Comparison of ENCODE assay signal across 8 cellular contexts in the genomic region with DNA sequence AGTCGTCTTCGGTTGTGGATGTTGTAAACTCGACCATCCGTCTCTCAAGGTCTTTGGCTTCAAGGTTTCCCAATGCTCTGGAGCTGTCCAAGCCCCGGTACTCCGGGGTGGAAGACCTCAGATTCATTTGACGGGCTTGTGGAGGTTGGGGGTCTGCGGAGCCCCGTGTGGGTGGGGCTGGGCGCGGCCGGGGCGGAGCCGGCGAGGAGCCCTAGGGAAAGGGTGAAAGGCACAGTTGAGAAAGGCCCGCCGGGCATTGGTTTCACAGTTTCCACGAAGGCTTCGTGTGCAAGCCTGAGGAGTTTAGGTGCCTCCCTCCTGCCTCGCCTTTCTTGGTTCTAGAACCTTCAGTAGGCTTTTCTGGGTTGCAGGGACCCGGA. TPM values are rescaled to one million over a fixed set of nuclear protein-coding genes. Genes with fewer than 3 reads are reported as not detected.
DNase-seq lines count a peak whose midpoint lies in the region; ATAC-seq, FAIRE-seq and TF ChIP-seq lines count a peak whose summit lies in the region.

No MANE protein-coding gene starts in this region.

- CTCF ChIA-PET in activated CD4-positive, alpha-beta T cell treated with anti-CD3 and anti-CD28 coated beads, Interleukin-2, amount 10 ng/mL, durations not matched to agents 7 days and 5 days (lab: Charles Lee) = interaction anchor here (0.7 to 2.0 kb wide), 7 partner anchors 12 to 115 kb away, joined by 3 to 9 read pairs (median 3); a partner anchor contains a TSS

- peak overlapping the region; percentile 83 for H3K4me3 Mint-ChIP-seq in activated CD4-positive, alpha-beta T cell treated with anti-CD3 and anti-CD28 coated beads, Interleukin-2, amount 10 ng/mL, durations not matched to agents 7 days and 5 days

- FAIRE-seq in kidney (lab: Jason Lieb, UNC) = no peak

- DNase-seq in activated CD4-positive, alpha-beta T cell treated with anti-CD3 and anti-CD28 coated beads, Interleukin-2, amount 10 ng/mL, durations not matched to agents 7 days and 5 days = no peak
- no peak for DNase-seq in activated CD4-positive, alpha-beta T cell treated with anti-CD3 and anti-CD28 coated beads for 48 hours
- DNase-seq in adrenal gland (peak in 2 of 7 donors; percentile 28 to 31), kidney (no peak), SHP77 (lab: John Stamatoyannopoulos, UW) (no peak), UCSD-AML1 (lab: John Stamatoyannopoulos, UW; ENCODE audit: unreplicated experiment) (no peak)

- H3K4me1 ChIP-seq in adrenal gland (replicated peaks in 1 of 2) (peaks cover 34 to 35% of the 10 kb centered on the region in 2 donors), kidney (ENCODE audit: control insufficient read depth in 1 of 2, insufficient read depth in 1 of 2, low read depth in 1 of 2, low read length in 2 of 2) (peaks cover 4 to 14% of the 10 kb centered on the region in 2 donors), subcutaneous abdominal adipose tissue (ENCODE audit: control insufficient read depth in 5 of 5, insufficient read depth in 5 of 5, low read length in 5 of 5) (peaks cover 0 to 31% (median 30%) of the 10 kb centered on the region in 5 donors)

- POLR2A ChIA-PET in activated CD4-positive, alpha-beta T cell treated with anti-CD3 and anti-CD28 coated beads, Interleukin-2, amount 10 ng/mL, durations not matched to agents 7 days and 5 days (lab: Charles Lee) = no interaction called here

- no peak for ATAC-seq in GM21576 (IDR thresholded peaks at IDR 0.05; ENCODE audit: unreplicated experiment)

- H3K9me3 ChIP-seq in adrenal gland (replicated peaks in 1 of 3) = no peaks in the 10 kb centered on the region
- no peaks in the 10 kb centered on the region for H3K9me3 ChIP-seq in kidney (ENCODE audit: control insufficient read depth in 1 of 2, low read length in 2 of 2)
- peaks cover 0 to 4% (median 0%) of the 10 kb centered on the region in 5 donors for H3K9me3 ChIP-seq in subcutaneous abdominal adipose tissue (ENCODE audit: control insufficient read depth in 5 of 5, low read length in 5 of 5)

- H3K27ac ChIP-seq in adrenal gland = peak overlapping the region in 4 of 5 donors; percentile 61 to 96 (median 87)
- H3K27ac ChIP-seq in kidney (ENCODE audit: low read depth in 2 of 2, low read length in 2 of 2) = peak overlapping the region; percentile 69 to 71
- no peak overlapping the region for H3K27ac ChIP-seq in subcutaneous abdominal adipose tissue (ENCODE audit: low read depth, low read length)

- peaks cover 11% of the 10 kb centered on the region for H3K9me3 Mint-ChIP-seq in activated CD4-positive, alpha-beta T cell treated with anti-CD3 and anti-CD28 coated beads, Interleukin-2, amount 10 ng/mL, durations not matched to agents 7 days and 5 days

- peaks cover 33% of the 10 kb centered on the region for H3K4me1 Mint-ChIP-seq in activated CD4-positive, alpha-beta T cell treated with anti-CD3 and anti-CD28 coated beads, Interleukin-2, amount 10 ng/mL, durations not matched to agents 7 days and 5 days

- H3K9ac ChIP-seq in kidney (ENCODE audit: low read length in 2 of 2) (peak overlapping the region in 1 of 2 donors; percentile 42), subcutaneous abdominal adipose tissue (ENCODE audit: low read length in 5 of 5) (peak overlapping the region in 1 of 5 donors; percentile 59)

- peak overlapping the region; percentile 91 for H3K27ac Mint-ChIP-seq in activated CD4-positive, alpha-beta T cell treated with anti-CD3 and anti-CD28 coated beads, Interleukin-2, amount 10 ng/mL, durations not matched to agents 7 days and 5 days

- 5 to 12% (median 11%) methylated on average over 14 to 21 of the region's 21 CpGs for WGBS in adrenal gland, 4 donors

- H3K4me3 ChIP-seq in adrenal gland = peak overlapping the region in 2 of 4 donors; percentile 30 to 69
- peak overlapping the region; percentile 47 to 65 for H3K4me3 ChIP-seq in kidney (ENCODE audit: low read length in 2 of 2)
- peak overlapping the region; percentile 50 to 67 (median 65) for H3K4me3 ChIP-seq in subcutaneous abdominal adipose tissue (ENCODE audit: low read depth in 1 of 5, low read length in 5 of 5)

- H3K36me3 Mint-ChIP-seq in activated CD4-positive, alpha-beta T cell treated with anti-CD3 and anti-CD28 coated beads, Interleukin-2, amount 10 ng/mL, durations not matched to agents 7 days and 5 days (ENCODE audit: low read depth) = peaks cover 19% of the 10 kb centered on the region

- peaks cover 30% of the 10 kb centered on the region for H3K27me3 Mint-ChIP-seq in activated CD4-positive, alpha-beta T cell treated with anti-CD3 and anti-CD28 coated beads, Interleukin-2, amount 10 ng/mL, durations not matched to agents 7 days and 5 days

- no peaks in the 10 kb centered on the region for H3K27me3 ChIP-seq in adrenal gland
- H3K27me3 ChIP-seq in subcutaneous abdominal adipose tissue (ENCODE audit: control insufficient read depth in 5 of 5, insufficient read depth in 4 of 5, low read length in 5 of 5) = no peaks in the 10 kb centered on the region

- no peak for TF ChIP-seq CTCF in adrenal gland (IDR thresholded peaks at IDR 0.05)
- no peak for TF ChIP-seq CTCF in kidney (IDR thresholded peaks at IDR 0.05; ENCODE audit: borderline replicate concordance, extremely low read depth, insufficient read depth)

- no peak for TF ChIP-seq POLR2A in adrenal gland (IDR thresholded peaks at IDR 0.05)

- intact Hi-C loops in adrenal gland (cut with DNase I) (no loop called here), kidney (cut with DNase I) (no loop called here)

- no peaks in the 10 kb centered on the region for H3K36me3 ChIP-seq in adrenal gland (replicated peaks in 1 of 2)
- no peaks in the 10 kb centered on the region for H3K36me3 ChIP-seq in kidney (ENCODE audit: control insufficient read depth in 1 of 2, insufficient read depth in 2 of 2, low read length in 2 of 2)
- H3K36me3 ChIP-seq in subcutaneous abdominal adipose tissue (ENCODE audit: control insufficient read depth in 5 of 5, insufficient read depth in 5 of 5, low read length in 5 of 5) = no peaks in the 10 kb centered on the region

RNA-seq across cellular contexts. Expression of a gene that starts 0.4 kb away (rescaled TPM):
- total RNA-seq in activated CD4-positive, alpha-beta T cell treated with anti-CD3 and anti-CD28 coated beads, Interleukin-2, amount 10 ng/mL, durations not matched to agents 7 days and 5 days = 10 to 100 TPM; 33.0 to 35.2 TPM
- 10 to 100 TPM; 22.0 to 51.4 (median 39.8) TPM for total RNA-seq in adrenal gland
- polyA plus RNA-seq in adrenal gland = 10 to 100 TPM in 1 of 3 donors, 1 to 10 TPM in 2; 2.6 to 14.8 (median 6.0) TPM
- total RNA-seq in kidney = 40.1 TPM
- polyA plus RNA-seq in kidney (ENCODE audit: insufficient read depth, low read depth, low replicate concordance) = 1.9 TPM
